ENCODE assay signal across 13 cellular contexts in the genomic region with DNA sequence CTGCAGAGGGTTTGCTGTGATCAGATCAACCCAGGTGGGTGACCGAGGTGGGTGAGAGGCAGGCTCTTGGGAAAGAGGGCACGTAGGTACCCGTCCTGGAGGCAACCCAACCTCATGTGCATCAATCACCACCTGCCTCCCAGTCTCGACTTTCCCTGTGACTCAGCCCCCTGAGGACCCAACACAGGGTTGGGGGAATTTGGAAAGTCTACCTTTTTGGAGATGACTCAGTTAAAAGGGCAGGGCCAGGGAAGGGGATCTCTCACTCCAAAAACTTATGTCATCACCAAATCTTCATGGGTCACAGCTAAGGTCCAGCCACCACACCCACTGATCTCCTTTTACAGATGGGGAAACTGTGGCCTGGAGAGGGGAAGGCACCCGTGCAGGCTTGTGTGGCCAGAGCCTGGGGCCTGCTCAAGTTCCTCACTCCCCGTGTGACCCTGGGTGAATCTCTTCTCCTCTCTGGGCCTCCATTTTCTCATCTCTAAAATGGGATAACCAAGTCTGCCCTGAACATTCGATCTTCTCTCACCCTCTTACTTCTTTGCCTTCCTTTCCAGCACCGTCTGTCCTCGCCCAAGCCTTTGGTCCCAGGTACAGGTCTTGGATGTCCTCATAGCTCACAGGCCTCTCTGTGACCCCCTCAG.
DNase-seq lines count a peak whose midpoint lies in the region; ATAC-seq and TF ChIP-seq lines count a peak whose summit lies in the region.
"Had no signal": no experiment of that assay in that cellular context is flagged by ENCODE, and none has a peak within 500 bp of the region (broad histone marks: within the 10 kb centered on the region; RNA-seq: fewer than 3 reads in every experiment).

No MANE protein-coding gene starts in this region.

- H3K4me2 ChIP-seq in OCI-LY3 (ENCODE audit: low read length), result peak overlapping the region; percentile 88

- H3K79me2 ChIP-seq in OCI-LY3 (ENCODE audit: low read length), result no peaks in the 10 kb centered on the region

- no peak overlapping the region for H2AFZ ChIP-seq in OCI-LY3 (ENCODE audit: low read depth, low read length)

- peak; percentile 46 for ATAC-seq in GM21529 (IDR thresholded peaks at IDR 0.05; ENCODE audit: unreplicated experiment)
- ATAC-seq in GM19395 (IDR thresholded peaks at IDR 0.05; ENCODE audit: unreplicated experiment), result no peak

- DNase-seq in activated T-cell treated with anti-CD3 and anti-CD28 coated beads, Interleukin-2, amount 50 U/mL, for 48 hours, result peak; percentile 24 to 32
- DNase-seq in activated T-cell treated with anti-CD3 and anti-CD28 coated beads for 4 hours, result no peak
- peak; percentile 30 for DNase-seq in stimulated activated CD8-positive, alpha-beta memory T cell treated with anti-CD3 and anti-CD28 coated beads, Interleukin-4, amount 100 ng/mL, for 48 hours
- no peak for DNase-seq in NCI-H1417 treated with DMSO at 0.1 percent for 48 hours (lab: John Stamatoyannopoulos, UW)
- no peak for DNase-seq in RPMI8226
- DNase-seq: adrenal gland, GDM1, glutamatergic neuron, NCI-H1105, NCI-H345 had no signal

- no peaks in the 10 kb centered on the region for H3K27me3 ChIP-seq in OCI-LY3 (ENCODE audit: low read depth, low read length)
- H3K27me3 ChIP-seq: adrenal gland had no signal

- H3K36me3 ChIP-seq in OCI-LY3 (replicated peaks; ENCODE audit: low read depth, low read length), result peaks cover 16% of the 10 kb centered on the region
- H3K36me3 ChIP-seq: adrenal gland had no signal

- peak overlapping the region; percentile 99 for H3K27ac ChIP-seq in OCI-LY3 (ENCODE audit: low read length)
- H3K27ac ChIP-seq: adrenal gland had no signal

- peaks cover 11% of the 10 kb centered on the region; the same call in 1 of the 2 replicates for H3K9me3 ChIP-seq in OCI-LY3 (ENCODE audit: insufficient read depth, low read length)
- H3K9me3 ChIP-seq: adrenal gland had no signal

- TF ChIP-seq CTCF in OCI-LY3 (IDR thresholded peaks at IDR 0.05; ENCODE audit: low read depth, low read length), result no peak

- peaks cover 84% of the 10 kb centered on the region for H3K4me1 ChIP-seq in OCI-LY3 (ENCODE audit: low read length)
- H3K4me1 ChIP-seq: adrenal gland had no signal

- H4K20me1 ChIP-seq in OCI-LY3 (ENCODE audit: insufficient read depth, low read length), result no peaks in the 10 kb centered on the region

- H3K9ac ChIP-seq in OCI-LY3 (ENCODE audit: low read length), result peak overlapping the region; percentile 99

- H3K4me3 ChIP-seq in OCI-LY3 (ENCODE audit: low read length), result peak overlapping the region; percentile 75
- H3K4me3 ChIP-seq: adrenal gland had no signal

Comparison
In these comparisons a context has a peak if more than half of its experiments do, and no peak if none do; other contexts are left out.
1. DNase-seq: peak in activated T-cell treated with anti-CD3 and anti-CD28 coated beads, Interleukin-2, amount 50 U/mL, for 48 hours (2 of 2) and stimulated activated CD8-positive, alpha-beta memory T cell treated with anti-CD3 and anti-CD28 coated beads, Interleukin-4, amount 100 ng/mL, for 48 hours (single experiment); none in activated T-cell treated with anti-CD3 and anti-CD28 coated beads for 4 hours (single experiment), NCI-H1417 treated with DMSO at 0.1 percent for 48 hours (single experiment) and RPMI8226 (single experiment).